10 cellular contexts compared by ENCODE assay signal in the genomic region with DNA sequence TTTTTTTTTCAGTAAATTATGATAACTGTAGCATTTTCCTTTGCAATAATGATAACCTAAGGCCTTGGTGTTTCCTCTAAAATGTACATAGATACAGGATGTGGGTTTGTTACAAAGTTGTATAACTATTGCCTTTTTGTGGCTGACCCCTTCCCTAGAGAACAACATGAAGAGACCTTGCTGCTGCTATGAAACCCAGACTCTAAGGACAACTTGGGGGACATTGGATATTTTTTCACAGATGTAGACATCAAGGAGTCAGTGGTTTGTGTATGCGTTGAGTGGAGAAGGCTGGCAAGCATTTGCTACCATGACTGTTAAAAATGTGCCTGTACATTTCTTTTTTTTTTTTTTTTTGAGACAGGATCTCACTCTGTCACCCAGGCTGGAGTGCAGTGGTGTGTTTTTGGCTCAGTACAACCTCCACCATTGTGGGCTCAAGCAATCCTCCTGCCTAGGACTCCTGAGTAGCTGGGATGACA. TPM values are rescaled to one million over a fixed set of nuclear protein-coding genes. Genes with fewer than 3 reads are reported as not detected.
DNase-seq lines count a peak whose midpoint lies in the region; ATAC-seq and TF ChIP-seq lines count a peak whose summit lies in the region.
"Had no signal": no experiment of that assay in that cellular context is flagged by ENCODE, and none has a peak within 500 bp of the region (broad histone marks: within the 10 kb centered on the region; RNA-seq: fewer than 3 reads in every experiment).

No MANE protein-coding gene starts in this region.

- WGBS in right cardiac atrium, result 75% methylated on average over 1 of the region's 1 CpG

- peaks cover 20% of the 10 kb centered on the region for H3K36me3 ChIP-seq in lower lobe of right lung

- ATAC-seq in right cardiac atrium, result peak in 1 of 2 donors; percentile 21
- no peak for ATAC-seq in left cardiac atrium
- peak; percentile 25 to 34 for ATAC-seq in lower lobe of right lung
- ATAC-seq in GM18505 (IDR thresholded peaks at IDR 0.05; ENCODE audit: unreplicated experiment), result no peak

- DNase-seq in right cardiac atrium (no peak), left cardiac atrium (no peak), lower lobe of right lung (no peak), NCI-H1417 treated with DMSO at 0.1 percent for 48 hours (lab: John Stamatoyannopoulos, UW) (no peak), OCI-M1 (lab: John Stamatoyannopoulos, UW) (no peak)
- no peak for DNase-seq in activated effector memory CD4-positive, alpha-beta T cell treated with anti-CD3 and anti-CD28 coated beads, Interleukin-2, amount 50 U/mL, for 16 hours
- DNase-seq: activated effector memory CD4-positive, alpha-beta T cell treated with Interleukin-2 at 50 U/mL for 16 hours had no signal

- intact Hi-C loops in right cardiac atrium (cut with DNase I), result no loop called here
- intact Hi-C loops in left cardiac atrium (cut with DNase I), result no loop called here
- intact Hi-C loops in lower lobe of right lung (cut with DNase I), result no loop called here

- H3K9me3 Mint-ChIP-seq in activated naive CD8-positive, alpha-beta T cell (ENCODE audit: low read depth), result no peaks in the 10 kb centered on the region

- H3K27me3 Mint-ChIP-seq in activated naive CD8-positive, alpha-beta T cell, result no peaks in the 10 kb centered on the region

- TF ChIP-seq POLR2A in GM18505 (IDR thresholded peaks at IDR 0.05; ENCODE audit: borderline replicate concordance, extremely low read depth, insufficient read depth, insufficient read length), result no peak

- peaks cover 68% of the 10 kb centered on the region for H3K4me1 Mint-ChIP-seq in activated naive CD8-positive, alpha-beta T cell (ENCODE audit: low read depth)

- H3K4me1 ChIP-seq in right cardiac atrium (ENCODE audit: control insufficient read depth, insufficient read depth, low read length), result peaks cover 11% of the 10 kb centered on the region
- peaks cover 29% of the 10 kb centered on the region for H3K4me1 ChIP-seq in lower lobe of right lung

- H3K27ac ChIP-seq in right cardiac atrium (ENCODE audit: low read length) (peak overlapping the region; percentile 48), lower lobe of right lung (peak overlapping the region; percentile 51)

- H3K4me3 ChIP-seq in right cardiac atrium (ENCODE audit: low read length) (no peak overlapping the region), lower lobe of right lung (no peak overlapping the region)
- H3K4me3 ChIP-seq: K562 had no signal

- H3K27ac Mint-ChIP-seq in activated naive CD8-positive, alpha-beta T cell, result peak overlapping the region; percentile 90

- no peak for TF ChIP-seq CTCF in lower lobe of right lung (IDR thresholded peaks at IDR 0.05)

- no peaks in the 10 kb centered on the region for H3K27me3 ChIP-seq in right cardiac atrium (ENCODE audit: control insufficient read depth, insufficient read depth)
- no peaks in the 10 kb centered on the region for H3K27me3 ChIP-seq in lower lobe of right lung (ENCODE audit: low read depth)

- H3K9me3 ChIP-seq in right cardiac atrium (ENCODE audit: control insufficient read depth, low read length) (no peaks in the 10 kb centered on the region), lower lobe of right lung (no peaks in the 10 kb centered on the region)

- peaks cover 9% of the 10 kb centered on the region for H3K36me3 Mint-ChIP-seq in activated naive CD8-positive, alpha-beta T cell

- peak overlapping the region; percentile 76 for H3K4me3 Mint-ChIP-seq in activated naive CD8-positive, alpha-beta T cell

RNA-seq across cellular contexts. Expression of a gene that starts 12.3 kb away (rescaled TPM):
- total RNA-seq in right cardiac atrium (100 to 1,000 TPM in 1 of 4 donors, 10 to 100 TPM in 3; 89.6 to 104 (median 93.5) TPM), left cardiac atrium (10 to 100 TPM; 65.3 to 92.0 TPM), lower lobe of right lung (53.8 TPM)
- 109 TPM for polyA plus RNA-seq in right cardiac atrium

RNA-seq across cellular contexts. Expression of a gene that starts 14.1 kb away (rescaled TPM):
- 10 to 100 TPM; 23.1 to 31.7 (median 27.1) TPM for total RNA-seq in right cardiac atrium
- polyA plus RNA-seq in right cardiac atrium, result 26.6 TPM
- 10 to 100 TPM; 16.8 to 17.2 TPM for total RNA-seq in left cardiac atrium
- 43.5 TPM for total RNA-seq in lower lobe of right lung

RNA-seq across cellular contexts. Expression of a gene that starts 50.0 kb away (rescaled TPM):
- 10 to 100 TPM; 34.2 to 46.8 (median 42.9) TPM for total RNA-seq in right cardiac atrium
- polyA plus RNA-seq in right cardiac atrium, result 36.8 TPM
- 10 to 100 TPM; 34.1 to 42.9 TPM for total RNA-seq in left cardiac atrium
- total RNA-seq in lower lobe of right lung, result 21.1 TPM
- polyA plus RNA-seq: K562 had no signal

Comparison
In these comparisons a context has a peak if more than half of its experiments do, and no peak if none do; other contexts are left out.
1. ATAC-seq: peak in lower lobe of right lung (2 of 2); none in left cardiac atrium (0 of 2) and GM18505 (single experiment).